ENCODE assay signal across 8 cellular contexts in the genomic region with DNA sequence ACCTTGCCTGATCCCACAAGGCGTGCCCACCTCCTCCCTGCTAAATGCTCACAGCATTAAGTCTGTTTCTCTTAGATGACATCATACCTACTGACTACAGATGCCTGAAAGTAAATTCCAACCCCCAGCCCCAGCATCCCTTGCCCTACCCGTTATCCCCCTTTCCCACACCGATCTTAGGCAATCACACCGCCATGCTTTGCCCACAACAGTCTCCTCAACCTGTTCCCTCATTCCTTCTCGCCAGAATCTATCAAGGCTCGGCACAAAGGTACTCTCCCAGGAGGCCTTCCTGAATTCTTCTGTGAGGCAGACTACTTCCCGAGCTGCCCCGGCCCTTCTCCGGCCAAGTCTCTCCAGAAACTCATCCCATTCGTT. TPM values are rescaled to one million over a fixed set of nuclear protein-coding genes. Genes with fewer than 3 reads are reported as not detected.
A peak's percentile ranks its signal among the peaks of the same experiment; 100 is the strongest.
DNase-seq lines count a peak whose midpoint lies in the region; ATAC-seq and TF ChIP-seq lines count a peak whose summit lies in the region.

No MANE protein-coding gene starts in this region.

- no peak for TF ChIP-seq CTCF in heart left ventricle (IDR thresholded peaks at IDR 0.05)
- TF ChIP-seq CTCF in GM10266 (IDR thresholded peaks at IDR 0.05; ENCODE audit: control insufficient read depth, insufficient read depth, low read depth, missing control alignments) = no peak

- H3K4me1 Mint-ChIP-seq in activated CD4-positive, alpha-beta memory T cell treated with anti-CD3 and anti-CD28 coated beads, Interleukin-2, amount 10 ng/mL, durations not matched to agents 7 days and 5 days = peaks cover 43% of the 10 kb centered on the region

- intact Hi-C loops in heart left ventricle (cut with DNase I) = loop anchor here in 3 of 10 donors (10.0 kb wide), 2 partner anchors 377 to 397 kb away; a partner anchor contains a TSS
- intact Hi-C loops in Right ventricle myocardium superior (cut with DNase I) = no loop called here

- peaks cover 38% of the 10 kb centered on the region for H3K36me3 Mint-ChIP-seq in activated CD4-positive, alpha-beta memory T cell treated with anti-CD3 and anti-CD28 coated beads, Interleukin-2, amount 10 ng/mL, durations not matched to agents 7 days and 5 days (ENCODE audit: low read depth)

- no peaks in the 10 kb centered on the region for H3K9me3 ChIP-seq in heart left ventricle
- no peaks in the 10 kb centered on the region for H3K9me3 ChIP-seq in iPS DF 6.9 (ENCODE audit: control insufficient read depth, insufficient read depth, low read length)

- TF ChIP-seq POLR2A in heart left ventricle (IDR thresholded peaks at IDR 0.05) = no peak

- H3K4me3 ChIP-seq in heart left ventricle (peak overlapping the region; percentile 72 to 99 (median 96)), iPS DF 6.9 (ENCODE audit: low read length) (peak overlapping the region; percentile 56; the same call in 1 of the 2 replicates), skin epidermis (peak overlapping the region; percentile 79 to 96 (median 95))

- peak overlapping the region; percentile 77 for H3K27ac Mint-ChIP-seq in activated CD4-positive, alpha-beta memory T cell treated with anti-CD3 and anti-CD28 coated beads, Interleukin-2, amount 10 ng/mL, durations not matched to agents 7 days and 5 days

- CTCF ChIA-PET in activated CD4-positive, alpha-beta memory T cell treated with anti-CD3 and anti-CD28 coated beads, Interleukin-2, amount 10 ng/mL, durations not matched to agents 7 days and 5 days (lab: Charles Lee) = interaction anchor here (0.6 kb wide), 1 partner anchor 355 kb away, joined by 3 read pairs; no protein-coding TSS in a partner anchor

- peak overlapping the region; percentile 99 for H3K4me3 Mint-ChIP-seq in activated CD4-positive, alpha-beta memory T cell treated with anti-CD3 and anti-CD28 coated beads, Interleukin-2, amount 10 ng/mL, durations not matched to agents 7 days and 5 days

- H3K4me1 ChIP-seq in heart left ventricle (peaks cover 10 to 45% (median 37%) of the 10 kb centered on the region in 12 donors), iPS DF 6.9 (ENCODE audit: control insufficient read depth, insufficient read depth, low read length) (no peaks in the 10 kb centered on the region)

- H3K27ac ChIP-seq in heart left ventricle (peak overlapping the region in 11 of 12 donors; percentile 55 to 95 (median 84)), iPS DF 6.9 (ENCODE audit: low read length) (no peak overlapping the region), skin epidermis (peak overlapping the region; percentile 20 to 100 (median 87))

- DNase-seq in heart left ventricle = no peak
- no peak for DNase-seq in Right ventricle myocardium superior
- no peak for DNase-seq in activated CD4-positive, alpha-beta memory T cell treated with anti-CD3 and anti-CD28 coated beads, Interleukin-2, amount 10 ng/mL, durations not matched to agents 7 days and 5 days
- no peak for DNase-seq in iPS DF 6.9 (ENCODE audit: low read depth, low spot score)
- DNase-seq in cortex of kidney (lab: John Stamatoyannopoulos, UW) = no peak
- DNase-seq in GM10266 (ENCODE audit: extremely low spot score) = no peak

- no peaks in the 10 kb centered on the region for H3K9me3 Mint-ChIP-seq in activated CD4-positive, alpha-beta memory T cell treated with anti-CD3 and anti-CD28 coated beads, Interleukin-2, amount 10 ng/mL, durations not matched to agents 7 days and 5 days

- POLR2A ChIA-PET in activated CD4-positive, alpha-beta memory T cell treated with anti-CD3 and anti-CD28 coated beads, Interleukin-2, amount 10 ng/mL, durations not matched to agents 7 days and 5 days (lab: Charles Lee) = interaction anchor here (1.0 to 6.3 kb wide), 5 partner anchors 9 to 379 kb away, joined by 3 to 32 read pairs (median 9); a partner anchor contains a TSS

- H3K27me3 ChIP-seq in heart left ventricle (no peaks in the 10 kb centered on the region), iPS DF 6.9 (ENCODE audit: control insufficient read depth, insufficient read depth, low read length) (no peaks in the 10 kb centered on the region)

- peaks cover 14% of the 10 kb centered on the region for H3K27me3 Mint-ChIP-seq in activated CD4-positive, alpha-beta memory T cell treated with anti-CD3 and anti-CD28 coated beads, Interleukin-2, amount 10 ng/mL, durations not matched to agents 7 days and 5 days

- peaks cover 0 to 28% (median 22%) of the 10 kb centered on the region in 9 donors for H3K36me3 ChIP-seq in heart left ventricle
- no peaks in the 10 kb centered on the region; the same call in 1 of the 2 replicates for H3K36me3 ChIP-seq in iPS DF 6.9 (ENCODE audit: control insufficient read depth, insufficient read depth, low read length)

- ATAC-seq in heart left ventricle (peak in 2 of 4 donors; percentile 4 to 10), Right ventricle myocardium superior (ENCODE audit: poor library complexity) (no peak), GM19328 (IDR thresholded peaks at IDR 0.05; ENCODE audit: unreplicated experiment) (no peak)

- 12 to 13% (median 12%) methylated on average over 10 of the region's 10 CpGs for WGBS in heart left ventricle, 4 donors
- WGBS in iPS DF 6.9 (ENCODE audit: insufficient coverage, insufficient read length) = no CpG with 5 or more reads among the region's 10 CpGs

RNA-seq across cellular contexts. Expression of a gene that starts 0.8 kb away (rescaled TPM):
- total RNA-seq in heart left ventricle = 100 to 1,000 TPM in 2 of 9 donors, 10 to 100 TPM in 7; 52.7 to 116 (median 78.2) TPM
- 100 to 1,000 TPM in 1 of 2 donors, 10 to 100 TPM in 1; 36.5 to 179 TPM for polyA plus RNA-seq in heart left ventricle
- total RNA-seq in Right ventricle myocardium superior = 54.7 TPM
- 100 to 1,000 TPM; 194 to 203 TPM for total RNA-seq in activated CD4-positive, alpha-beta memory T cell treated with anti-CD3 and anti-CD28 coated beads, Interleukin-2, amount 10 ng/mL, durations not matched to agents 7 days and 5 days
